16 cellular contexts compared by ENCODE assay signal in genomic region chr9:89985078-89985477, GRCh38.
"Had no signal": no experiment of that assay in that cellular context is flagged by ENCODE, and none has a peak within 500 bp of the region (broad histone marks: within the 10 kb centered on the region; RNA-seq: fewer than 3 reads in every experiment).

No MANE protein-coding gene starts in this region.

- H3K27ac Mint-ChIP-seq: activated naive CD8-positive, alpha-beta T cell treated with anti-CD3 and anti-CD28 coated beads, Interleukin-2, amount 10 ng/mL, durations not matched to agents 7 days and 5 days; T-cell had no signal

- H3K4me1 Mint-ChIP-seq: neural crest cell had no signal

- H3K9me3 Mint-ChIP-seq: T-cell had no signal

- H3K27me3 ChIP-seq: gastrocnemius medialis, left lung, testis, upper lobe of left lung had no signal

- H3K36me3 ChIP-seq: gastrocnemius medialis, left lung, upper lobe of left lung had no signal

- H3K4me3 Mint-ChIP-seq: brain, neural crest cell, T-cell had no signal

- ATAC-seq: left lung, SK-N-SH treated with all-trans-retinoic acid at 6 μM for 48 hours, T-cell had no signal

- H3K4me3 ChIP-seq: gastrocnemius medialis, left lung, testis, upper lobe of left lung had no signal

- DNase-seq: activated CD4-positive, alpha-beta T cell treated with anti-CD3 and anti-CD28 coated beads, Interleukin-2, amount 50 U/mL, for 4 hours; activated gamma-delta T cell; activated naive CD8-positive, alpha-beta T cell treated with anti-CD3 and anti-CD28 coated beads, Interleukin-2, amount 10 ng/mL, durations not matched to agents 7 days and 5 days; cerebellar nuclear complex; cortex of kidney; gastrocnemius medialis; head of caudate nucleus; left lung; midbrain; T-cell; T1000; testis; upper lobe of left lung had no signal

- H3K27ac ChIP-seq: gastrocnemius medialis, left lung, testis, upper lobe of left lung had no signal

- H3K9me3 ChIP-seq: gastrocnemius medialis, left lung, testis, upper lobe of left lung had no signal

- H3K36me3 Mint-ChIP-seq: brain, T-cell had no signal
